Comparison of ENCODE assay signal across 22 cellular contexts in genomic region chr12:117890644-117891043, GRCh38.
"Had no signal": no experiment of that assay in that cellular context is flagged by ENCODE, and none has a peak within 500 bp of the region (broad histone marks: within the 10 kb centered on the region; RNA-seq: fewer than 3 reads in every experiment).

No MANE protein-coding gene starts in this region.

- DNase-seq: activated CD4-positive, alpha-beta T cell treated with anti-CD3 and anti-CD28 coated beads for 4 hours; activated CD4-positive, alpha-beta T cell treated with anti-CD3 and anti-CD28 coated beads, Interleukin-2, amount 50 U/mL, for 4 hours; activated CD4-positive, CD25-positive, alpha-beta regulatory T cell; activated effector memory CD4-positive, alpha-beta T cell treated with Interleukin-2 at 50 U/mL for 16 hours; activated naive CD4-positive, alpha-beta T cell treated with Interleukin-2 at 50 U/mL for 16 hours; anterior cingulate cortex; body of pancreas; head of caudate nucleus; hippocampal formation; lower lobe of right lung; mesenchymal stem cell; naive thymus-derived CD8-positive, alpha-beta T cell; nucleus accumbens; psoas muscle; spleen; stimulated activated naive CD4-positive, alpha-beta T cell; T-cell; testis; transverse colon had no signal

- H3K9ac ChIP-seq: parathyroid adenoma had no signal

- H3K27me3 ChIP-seq: body of pancreas, cardiac muscle cell, testis, transverse colon had no signal

- ATAC-seq: body of pancreas; lower lobe of right lung; naive thymus-derived CD8-positive, alpha-beta T cell; T-cell had no signal

- H3K9me3 ChIP-seq: body of pancreas, lower lobe of right lung, psoas muscle, spleen, testis, transverse colon had no signal

- H2AFZ ChIP-seq: parathyroid adenoma had no signal

- H3K79me2 ChIP-seq: parathyroid adenoma had no signal

- H3K27ac ChIP-seq: body of pancreas, cardiac muscle cell, coronary artery, lower lobe of right lung, parathyroid adenoma, psoas muscle, spleen, testis, transverse colon had no signal

- H3K4me3 ChIP-seq: body of pancreas, cardiac muscle cell, coronary artery, lower lobe of right lung, psoas muscle, spleen, testis, transverse colon had no signal

- H3K36me3 ChIP-seq: cardiac muscle cell, lower lobe of right lung, spleen, transverse colon had no signal

- H3K4me1 ChIP-seq: body of pancreas, lower lobe of right lung, parathyroid adenoma, psoas muscle, spleen, testis, transverse colon had no signal
